In the genomic region with DNA sequence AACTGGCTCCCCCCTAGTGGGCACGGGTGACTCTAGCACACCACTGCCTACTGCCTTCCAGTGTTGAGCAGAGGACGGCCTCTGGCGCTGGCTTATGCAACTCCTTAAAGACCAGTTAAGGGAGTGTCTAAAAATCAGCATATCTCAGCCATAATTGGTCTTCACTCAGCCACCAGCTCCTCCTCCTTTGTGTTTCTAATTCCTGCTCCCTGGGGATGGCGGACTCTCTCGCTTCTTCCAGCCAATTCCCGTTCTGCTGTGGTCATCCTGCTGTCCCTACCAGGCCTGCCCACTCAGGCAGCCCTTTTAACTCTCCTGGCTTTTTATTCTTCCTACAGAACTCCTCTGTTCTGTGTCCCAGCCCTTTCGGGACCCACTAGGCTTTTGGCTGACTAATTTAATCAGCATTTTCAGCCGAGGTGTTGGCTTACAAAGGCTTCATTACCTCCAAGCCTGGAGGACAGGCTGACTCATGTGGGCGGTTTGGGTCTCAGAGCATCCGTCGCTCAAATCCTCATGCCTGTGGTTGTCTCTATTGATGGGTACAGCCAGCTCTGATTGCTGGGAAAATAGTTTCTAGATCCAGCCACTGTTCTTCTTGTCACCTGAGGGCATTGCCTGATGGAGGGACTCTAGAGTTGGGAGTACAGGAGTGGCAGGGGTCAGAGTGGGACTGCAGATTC, we compare ENCODE assay signal across 9 cellular contexts.
DNase-seq lines count a peak whose midpoint lies in the region; ATAC-seq and TF ChIP-seq lines count a peak whose summit lies in the region.
"Had no signal": no experiment of that assay in that cellular context is flagged by ENCODE, and none has a peak within 500 bp of the region (broad histone marks: within the 10 kb centered on the region; RNA-seq: fewer than 3 reads in every experiment).

No MANE protein-coding gene starts in this region.

- H3K27me3 ChIP-seq in right atrium auricular region = no peaks in the 10 kb centered on the region
- no peaks in the 10 kb centered on the region for H3K27me3 ChIP-seq in hepatocyte
- no peaks in the 10 kb centered on the region for H3K27me3 ChIP-seq in upper lobe of left lung
- no peaks in the 10 kb centered on the region for H3K27me3 ChIP-seq in stomach

- H3K27ac ChIP-seq in right atrium auricular region = no peak overlapping the region
- no peak overlapping the region for H3K27ac ChIP-seq in SK-N-MC
- no peak overlapping the region for H3K27ac ChIP-seq in hepatocyte
- H3K27ac ChIP-seq in upper lobe of left lung = no peak overlapping the region
- H3K27ac ChIP-seq in stomach = no peak overlapping the region

- H3K79me2 ChIP-seq in hepatocyte = no peaks in the 10 kb centered on the region

- peaks cover 0 to 5% (median 0%) of the 10 kb centered on the region in 3 donors for H3K36me3 Mint-ChIP-seq in immature natural killer cell
- H3K36me3 Mint-ChIP-seq in activated T-cell treated with anti-CD3 and anti-CD28 coated beads, Interleukin-2, amount 50 U/mL, for 4 hours (ENCODE audit: insufficient read depth) = no peaks in the 10 kb centered on the region

- peak overlapping the region; percentile 7 for H2AFZ ChIP-seq in hepatocyte

- H3K27me3 Mint-ChIP-seq in immature natural killer cell (ENCODE audit: low read depth in 3 of 3) = peaks cover 0 to 4% (median 1%) of the 10 kb centered on the region in 3 donors
- peaks cover 2% of the 10 kb centered on the region for H3K27me3 Mint-ChIP-seq in activated T-cell treated with anti-CD3 and anti-CD28 coated beads, Interleukin-2, amount 50 U/mL, for 4 hours (ENCODE audit: low read depth)

- no peaks in the 10 kb centered on the region for H3K4me1 Mint-ChIP-seq in immature natural killer cell
- H3K4me1 Mint-ChIP-seq in activated T-cell treated with anti-CD3 and anti-CD28 coated beads, Interleukin-2, amount 50 U/mL, for 4 hours (ENCODE audit: low read depth) = no peaks in the 10 kb centered on the region

- H3K4me2 ChIP-seq in hepatocyte = no peak overlapping the region

- no peak for TF ChIP-seq CTCF in right atrium auricular region (IDR thresholded peaks at IDR 0.05)
- TF ChIP-seq CTCF in hepatocyte (IDR thresholded peaks at IDR 0.05; ENCODE audit: poor library complexity) = no peak
- TF ChIP-seq CTCF in upper lobe of left lung (IDR thresholded peaks at IDR 0.05) = no peak
- peak in 2 of 7 experiments; percentile 10 to 27 for TF ChIP-seq CTCF in stomach (IDR thresholded peaks at IDR 0.05)

- WGBS in hepatocyte (ENCODE audit: low lambda C conversion rate, missing lambda C conversion rate) = 17% methylated on average over 11 of the region's 11 CpGs
- WGBS in upper lobe of left lung, 2 donors = 30 to 34% methylated on average over 11 of the region's 11 CpGs
- WGBS in stomach, 5 donors = 20 to 34% (median 31%) methylated on average over 11 of the region's 11 CpGs

- H3K9ac ChIP-seq in SK-N-MC (ENCODE audit: insufficient read length) = no peak overlapping the region

- H3K4me3 ChIP-seq in right atrium auricular region (no peak overlapping the region), SK-N-MC (0 out of 2 replicates have a peak overlapping the region, but pooled peaks have one; percentile 4), hepatocyte (no peak overlapping the region), upper lobe of left lung (no peak overlapping the region), stomach (no peak overlapping the region)

- peaks cover 0 to 15% of the 10 kb centered on the region in 2 donors for H3K4me1 ChIP-seq in right atrium auricular region
- no peaks in the 10 kb centered on the region for H3K4me1 ChIP-seq in hepatocyte (ENCODE audit: insufficient read depth)
- no peaks in the 10 kb centered on the region for H3K4me1 ChIP-seq in upper lobe of left lung
- peaks cover 0 to 17% (median 9%) of the 10 kb centered on the region in 4 donors for H3K4me1 ChIP-seq in stomach
- H3K4me1 ChIP-seq: Caco-2 had no signal

- H3K36me3 ChIP-seq in right atrium auricular region (no peaks in the 10 kb centered on the region), SK-N-MC (ENCODE audit: insufficient read depth, low read length) (no peaks in the 10 kb centered on the region), hepatocyte (replicated peaks; ENCODE audit: insufficient read depth, low read depth) (no peaks in the 10 kb centered on the region), upper lobe of left lung (no peaks in the 10 kb centered on the region), stomach (no peaks in the 10 kb centered on the region)

- no peak overlapping the region for H3K4me3 Mint-ChIP-seq in immature natural killer cell
- H3K4me3 Mint-ChIP-seq in activated T-cell treated with anti-CD3 and anti-CD28 coated beads, Interleukin-2, amount 50 U/mL, for 4 hours = no peak overlapping the region

- no peaks in the 10 kb centered on the region for H4K20me1 ChIP-seq in hepatocyte (ENCODE audit: insufficient read depth, poor library complexity, severe bottlenecking)

- DNase-seq in Right ventricle myocardium superior = no peak
- no peak for DNase-seq in right atrium auricular region (ENCODE audit: low spot score)
- no peak for DNase-seq in SK-N-MC (ENCODE audit: low read depth, low spot score)
- DNase-seq in hepatocyte (ENCODE audit: low spot score) = peak; percentile 59
- no peak for DNase-seq in upper lobe of left lung
- no peak for DNase-seq in immature natural killer cell
- no peak for DNase-seq in activated T-cell treated with anti-CD3 and anti-CD28 coated beads, Interleukin-2, amount 50 U/mL, for 4 hours
- DNase-seq in stomach = no peak

- TF ChIP-seq EP300 in upper lobe of left lung (IDR thresholded peaks at IDR 0.05) (no peak), stomach (IDR thresholded peaks at IDR 0.05) (no peak)

- no peak overlapping the region for H3K27ac Mint-ChIP-seq in immature natural killer cell

- H3K9me3 Mint-ChIP-seq in immature natural killer cell = peaks cover 0 to 8% (median under 1%) of the 10 kb centered on the region in 6 donors
- peaks cover 7% of the 10 kb centered on the region for H3K9me3 Mint-ChIP-seq in activated T-cell treated with anti-CD3 and anti-CD28 coated beads, Interleukin-2, amount 50 U/mL, for 4 hours

- no peaks in the 10 kb centered on the region for H3K9me2 ChIP-seq in hepatocyte (replicated peaks; ENCODE audit: insufficient read depth)

- intact Hi-C loops in Right ventricle myocardium superior (cut with DNase I) (no loop called here), stomach (cut with DNase I; ENCODE audit: low total_unique reads) (no loop called here)

- TF ChIP-seq POLR2A in upper lobe of left lung (IDR thresholded peaks at IDR 0.05) (no peak), stomach (IDR thresholded peaks at IDR 0.05) (no peak)

- H3K9me3 ChIP-seq in right atrium auricular region (no peaks in the 10 kb centered on the region), SK-N-MC (ENCODE audit: low read depth, low read length) (no peaks in the 10 kb centered on the region), hepatocyte (ENCODE audit: low read depth) (no peaks in the 10 kb centered on the region), upper lobe of left lung (no peaks in the 10 kb centered on the region), stomach (peaks cover 0 to 4% (median 0%) of the 10 kb centered on the region in 4 donors)
- H3K9me3 ChIP-seq: Caco-2 had no signal

- ATAC-seq in Right ventricle myocardium superior (ENCODE audit: poor library complexity) = peak; percentile 28
- ATAC-seq in upper lobe of left lung (ENCODE audit: low FRiP score in 2 of 2) = peak; percentile 79 to 81
- no peak for ATAC-seq in activated T-cell treated with anti-CD3 and anti-CD28 coated beads, Interleukin-2, amount 50 U/mL, for 4 hours

Comparison
In these comparisons a context has a peak if more than half of its experiments do, and no peak if none do; other contexts are left out.
1. ATAC-seq: peak in Right ventricle myocardium superior (single experiment) and upper lobe of left lung (2 of 2); none in activated T-cell treated with anti-CD3 and anti-CD28 coated beads, Interleukin-2, amount 50 U/mL, for 4 hours (0 of 2).